Comparison of ENCODE assay signal across 36 cellular contexts in genomic region chr2:160126315-160126714, GRCh38.
"Had no signal": no experiment of that assay in that cellular context is flagged by ENCODE, and none has a peak within 500 bp of the region (broad histone marks: within the 10 kb centered on the region; RNA-seq: fewer than 3 reads in every experiment).

No MANE protein-coding gene starts in this region.

- H3K9me3 ChIP-seq: adrenal gland, body of pancreas, esophagus muscularis mucosa, gastrocnemius medialis had no signal

- ATAC-seq: activated CD4-positive, alpha-beta T cell treated with anti-CD3 and anti-CD28 coated beads for 36 hours; activated CD8-positive, alpha-beta memory T cell treated with anti-CD3 and anti-CD28 coated beads, Interleukin-2, amount 10 ng/mL, durations not matched to agents 7 days and 5 days; activated CD8-positive, alpha-beta T cell treated with anti-CD3 and anti-CD28 coated beads, Interleukin-2, amount 10 ng/mL, durations not matched to agents 7 days and 5 days; activated naive CD8-positive, alpha-beta T cell treated with anti-CD3 and anti-CD28 coated beads, Interleukin-2, amount 50 U/mL, for 24 hours; body of pancreas; effector memory CD8-positive, alpha-beta T cell; foreskin keratinocyte; gastrocnemius medialis; T-helper 17 cell had no signal

- H3K4me3 Mint-ChIP-seq: activated CD4-positive, alpha-beta memory T cell treated with anti-CD3 and anti-CD28 coated beads for 36 hours; activated CD4-positive, alpha-beta T cell treated with anti-CD3 and anti-CD28 coated beads for 36 hours; activated CD4-positive, alpha-beta T cell treated with anti-CD3 and anti-CD28 coated beads, Interleukin-2, amount 10 ng/mL, durations not matched to agents 24 days and 14 days; activated CD8-positive, alpha-beta memory T cell treated with anti-CD3 and anti-CD28 coated beads, Interleukin-2, amount 10 ng/mL, durations not matched to agents 7 days and 5 days; activated CD8-positive, alpha-beta T cell treated with anti-CD3 and anti-CD28 coated beads, Interleukin-2, amount 10 ng/mL, durations not matched to agents 7 days and 5 days; activated naive CD4-positive, alpha-beta T cell treated with anti-CD3 and anti-CD28 coated beads for 36 hours; activated naive CD4-positive, alpha-beta T cell treated with anti-CD3 and anti-CD28 coated beads, Interleukin-2, amount 50 U/mL, for 24 hours; activated naive CD8-positive, alpha-beta T cell treated with anti-CD3 and anti-CD28 coated beads for 36 hours; activated naive CD8-positive, alpha-beta T cell treated with anti-CD3 and anti-CD28 coated beads, Interleukin-2, amount 50 U/mL, for 24 hours; activated T-helper 1 cell treated with anti-CD3 and anti-CD28 coated beads, Interleukin-12 subunit alpha, Interleukin-12 subunit beta, Interleukin-2, Interleukin-4 antibody, amounts not matched to agents 30 ng/mL and 10 ng/mL and 1 ng/mL, durations not matched to agents 14 hours and 24 hours and 36 hours; effector memory CD8-positive, alpha-beta T cell; T-helper 17 cell; T-helper 2 cell treated with Interferon-gamma antibody and Interleukin-4, amounts not matched to agents 5 μg/mL and 100 μg/mL, for 36 hours had no signal

- H3K36me3 ChIP-seq: adrenal gland, esophagus muscularis mucosa, gastrocnemius medialis, WERI-Rb-1 had no signal

- DNase-seq: activated CD4-positive, alpha-beta memory T cell treated with anti-CD3 and anti-CD28 coated beads for 36 hours; activated CD4-positive, alpha-beta T cell treated with anti-CD3 and anti-CD28 coated beads for 36 hours; activated CD4-positive, alpha-beta T cell treated with anti-CD3 and anti-CD28 coated beads, Interleukin-2, amount 10 ng/mL, durations not matched to agents 24 days and 14 days; activated CD4-positive, CD25-positive, alpha-beta regulatory T cell; activated CD4-positive, CD25-positive, alpha-beta regulatory T cell treated with anti-CD3 and anti-CD28 coated beads, Interleukin-2, amount 50 U/mL, for 72 hours; activated CD8-positive, alpha-beta memory T cell treated with anti-CD3 and anti-CD28 coated beads, Interleukin-2, amount 10 ng/mL, durations not matched to agents 7 days and 5 days; activated CD8-positive, alpha-beta memory T cell treated with anti-CD3 and anti-CD28 coated beads, Interleukin-2, amount 50 U/mL, for 4 hours; activated CD8-positive, alpha-beta T cell treated with anti-CD3 and anti-CD28 coated beads, Interleukin-2, amount 10 ng/mL, durations not matched to agents 7 days and 5 days; activated effector memory CD4-positive, alpha-beta T cell treated with anti-CD3 and anti-CD28 coated beads, Interleukin-2, amount 50 U/mL, for 16 hours; activated naive CD4-positive, alpha-beta T cell treated with anti-CD3 and anti-CD28 coated beads for 36 hours; activated naive CD8-positive, alpha-beta T cell treated with anti-CD3 and anti-CD28 coated beads for 36 hours; activated naive CD8-positive, alpha-beta T cell treated with anti-CD3 and anti-CD28 coated beads, Interleukin-2, amount 50 U/mL, for 24 hours; activated T-cell treated with anti-CD3 and anti-CD28 coated beads, Interleukin-2, amount 50 U/mL, for 1 hour; activated T-cell treated with anti-CD3 and anti-CD28 coated beads, Interleukin-2, amount 50 U/mL, for 48 hours; adrenal gland; amygdala; aorta; body of pancreas; caudate nucleus; cortex of kidney; dermis blood vessel endothelial cell; effector CD4-positive, alpha-beta T cell; effector memory CD8-positive, alpha-beta T cell; erythroblast; foreskin keratinocyte; gastrocnemius medialis; glutamatergic neuron; T-helper 1 cell; T-helper 17 cell; T1000; WERI-Rb-1 had no signal

- H3K4me3 ChIP-seq: adrenal gland, body of pancreas, esophagus muscularis mucosa, gastrocnemius medialis had no signal

- H3K36me3 Mint-ChIP-seq: activated CD4-positive, alpha-beta memory T cell treated with anti-CD3 and anti-CD28 coated beads for 36 hours; activated CD8-positive, alpha-beta memory T cell treated with anti-CD3 and anti-CD28 coated beads, Interleukin-2, amount 10 ng/mL, durations not matched to agents 7 days and 5 days; activated naive CD4-positive, alpha-beta T cell treated with anti-CD3 and anti-CD28 coated beads, Interleukin-2, amount 50 U/mL, for 24 hours; activated naive CD8-positive, alpha-beta T cell treated with anti-CD3 and anti-CD28 coated beads for 36 hours had no signal

- H3K4me1 ChIP-seq: adrenal gland, body of pancreas, esophagus muscularis mucosa, foreskin keratinocyte had no signal

- H3K9me3 Mint-ChIP-seq: activated CD4-positive, alpha-beta memory T cell treated with anti-CD3 and anti-CD28 coated beads for 36 hours; activated CD4-positive, alpha-beta T cell treated with anti-CD3 and anti-CD28 coated beads, Interleukin-2, amount 10 ng/mL, durations not matched to agents 24 days and 14 days; activated naive CD4-positive, alpha-beta T cell treated with anti-CD3 and anti-CD28 coated beads for 36 hours; activated naive CD4-positive, alpha-beta T cell treated with anti-CD3 and anti-CD28 coated beads, Interleukin-2, amount 50 U/mL, for 24 hours; activated naive CD8-positive, alpha-beta T cell treated with anti-CD3 and anti-CD28 coated beads for 36 hours; activated naive CD8-positive, alpha-beta T cell treated with anti-CD3 and anti-CD28 coated beads, Interleukin-2, amount 50 U/mL, for 24 hours; activated T-helper 1 cell treated with anti-CD3 and anti-CD28 coated beads, Interleukin-12 subunit alpha, Interleukin-12 subunit beta, Interleukin-2, Interleukin-4 antibody, amounts not matched to agents 30 ng/mL and 10 ng/mL and 1 ng/mL, durations not matched to agents 14 hours and 24 hours and 36 hours; activated T-helper 2 cell treated with anti-CD3 and anti-CD28 coated beads, Interferon-gamma antibody, Interleukin-2, Interleukin-4, amounts not matched to agents 10 μg/mL and 5 μg/mL and 100 μg/mL, durations not matched to agents 14 hours and 24 hours and 36 hours; effector memory CD8-positive, alpha-beta T cell; T-helper 2 cell treated with Interferon-gamma antibody and Interleukin-4, amounts not matched to agents 5 μg/mL and 100 μg/mL, for 36 hours had no signal

- H3K4me1 Mint-ChIP-seq: activated CD4-positive, alpha-beta T cell treated with anti-CD3 and anti-CD28 coated beads for 36 hours; activated CD4-positive, alpha-beta T cell treated with anti-CD3 and anti-CD28 coated beads, Interleukin-2, amount 10 ng/mL, durations not matched to agents 24 days and 14 days; activated CD8-positive, alpha-beta memory T cell treated with anti-CD3 and anti-CD28 coated beads, Interleukin-2, amount 10 ng/mL, durations not matched to agents 7 days and 5 days; activated naive CD4-positive, alpha-beta T cell treated with anti-CD3 and anti-CD28 coated beads, Interleukin-2, amount 50 U/mL, for 24 hours; activated naive CD8-positive, alpha-beta T cell treated with anti-CD3 and anti-CD28 coated beads for 36 hours; activated naive CD8-positive, alpha-beta T cell treated with anti-CD3 and anti-CD28 coated beads, Interleukin-2, amount 50 U/mL, for 24 hours had no signal

- H3K27ac ChIP-seq: adrenal gland, body of pancreas, esophagus muscularis mucosa, foreskin keratinocyte, gastrocnemius medialis, WERI-Rb-1 had no signal

- H3K27ac Mint-ChIP-seq: activated CD4-positive, alpha-beta memory T cell treated with anti-CD3 and anti-CD28 coated beads for 36 hours; activated CD4-positive, alpha-beta T cell treated with anti-CD3 and anti-CD28 coated beads for 36 hours; activated CD4-positive, alpha-beta T cell treated with anti-CD3 and anti-CD28 coated beads, Interleukin-2, amount 10 ng/mL, durations not matched to agents 24 days and 14 days; activated CD8-positive, alpha-beta memory T cell treated with anti-CD3 and anti-CD28 coated beads, Interleukin-2, amount 10 ng/mL, durations not matched to agents 7 days and 5 days; activated CD8-positive, alpha-beta T cell treated with anti-CD3 and anti-CD28 coated beads, Interleukin-2, amount 10 ng/mL, durations not matched to agents 7 days and 5 days; activated naive CD4-positive, alpha-beta T cell treated with anti-CD3 and anti-CD28 coated beads for 36 hours; activated naive CD8-positive, alpha-beta T cell treated with anti-CD3 and anti-CD28 coated beads for 36 hours; activated naive CD8-positive, alpha-beta T cell treated with anti-CD3 and anti-CD28 coated beads, Interleukin-2, amount 50 U/mL, for 24 hours; activated T-helper 1 cell treated with anti-CD3 and anti-CD28 coated beads, Interleukin-12 subunit alpha, Interleukin-12 subunit beta, Interleukin-2, Interleukin-4 antibody, amounts not matched to agents 30 ng/mL and 10 ng/mL and 1 ng/mL, durations not matched to agents 14 hours and 24 hours and 36 hours; activated T-helper 2 cell treated with anti-CD3 and anti-CD28 coated beads, Interferon-gamma antibody, Interleukin-2, Interleukin-4, amounts not matched to agents 10 μg/mL and 5 μg/mL and 100 μg/mL, durations not matched to agents 14 hours and 24 hours and 36 hours; effector memory CD8-positive, alpha-beta T cell; T-helper 17 cell; T-helper 2 cell treated with Interferon-gamma antibody and Interleukin-4, amounts not matched to agents 5 μg/mL and 100 μg/mL, for 36 hours had no signal

- H3K27me3 ChIP-seq: adrenal gland, body of pancreas, esophagus muscularis mucosa, foreskin keratinocyte, gastrocnemius medialis had no signal
